ENCODE assay signal across 23 cellular contexts in the genomic region with DNA sequence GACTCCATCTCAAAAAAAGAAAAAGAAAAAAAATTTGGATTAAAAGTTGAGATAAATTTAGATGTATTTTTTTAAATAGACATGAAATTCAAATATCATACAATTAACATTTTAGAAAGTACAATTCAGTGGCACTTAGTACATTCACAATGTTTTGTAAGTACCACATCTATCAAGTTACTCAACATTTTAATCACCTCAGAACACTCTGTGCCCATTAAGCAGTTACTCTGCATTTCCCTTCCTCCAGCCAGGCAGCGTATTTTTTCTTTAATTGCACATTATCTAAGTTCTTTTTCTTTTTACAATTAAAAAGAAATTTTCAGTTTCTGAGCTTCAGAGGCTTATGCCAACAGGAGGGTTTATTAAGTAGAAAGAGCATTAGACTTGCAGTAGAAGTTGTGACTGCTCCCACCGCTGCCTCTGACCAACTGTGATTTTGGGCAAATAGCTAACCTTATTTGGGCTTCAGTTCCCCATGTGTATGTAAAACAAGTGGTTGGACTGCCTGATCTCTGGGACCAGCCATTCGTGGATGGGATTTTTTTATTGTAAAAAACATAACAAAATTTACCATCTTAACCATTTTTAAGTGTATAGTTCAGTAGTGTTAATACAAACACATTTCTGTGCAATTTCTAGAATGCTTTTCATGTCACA.
DNase-seq lines count a peak whose midpoint lies in the region; ATAC-seq, FAIRE-seq and TF ChIP-seq lines count a peak whose summit lies in the region.
"Had no signal": no experiment of that assay in that cellular context is flagged by ENCODE, and none has a peak within 500 bp of the region (broad histone marks: within the 10 kb centered on the region; RNA-seq: fewer than 3 reads in every experiment).

No MANE protein-coding gene starts in this region.

- intact Hi-C loops in Right ventricle myocardium inferior (cut with DNase I) = loop anchor here (5.0 to 10.0 kb wide), 2 partner anchors 129 to 173 kb away; a partner anchor contains a TSS
- intact Hi-C loops in testis (cut with DNase I; ENCODE audit: low total_unique reads) = no loop called here

- TF ChIP-seq CTCF in right atrium auricular region (IDR thresholded peaks at IDR 0.05) (no peak), testis (IDR thresholded peaks at IDR 0.05) (no peak)

- no peak for ATAC-seq in Right ventricle myocardium inferior
- ATAC-seq: activated CD4-positive, CD25-positive, alpha-beta regulatory T cell treated with anti-CD3 and anti-CD28 coated beads, Interleukin-2, amount 50 U/mL, for 24 hours; activated naive CD8-positive, alpha-beta T cell treated with anti-CD3 and anti-CD28 coated beads, Interleukin-2, amount 50 U/mL, for 24 hours had no signal

- H3K27me3 Mint-ChIP-seq in immature natural killer cell (ENCODE audit: low read depth in 3 of 3) = no peaks in the 10 kb centered on the region
- H3K27me3 Mint-ChIP-seq: activated naive CD8-positive, alpha-beta T cell treated with anti-CD3 and anti-CD28 coated beads, Interleukin-2, amount 50 U/mL, for 24 hours had no signal

- no peak overlapping the region for H3K4me3 Mint-ChIP-seq in immature natural killer cell
- H3K4me3 Mint-ChIP-seq: activated naive CD8-positive, alpha-beta T cell treated with anti-CD3 and anti-CD28 coated beads, Interleukin-2, amount 50 U/mL, for 24 hours; activated T-helper 1 cell treated with anti-CD3 and anti-CD28 coated beads, Interleukin-12 subunit alpha, Interleukin-12 subunit beta, Interleukin-2, Interleukin-4 antibody, amounts not matched to agents 30 ng/mL and 10 ng/mL and 1 ng/mL, durations not matched to agents 14 hours and 24 hours and 36 hours; CD14-positive monocyte; T-helper 2 cell treated with Interferon-gamma antibody and Interleukin-4, amounts not matched to agents 5 μg/mL and 100 μg/mL, for 36 hours had no signal

- H3K9me3 Mint-ChIP-seq in immature natural killer cell = peaks cover 0 to 3% (median 0%) of the 10 kb centered on the region in 6 donors
- H3K9me3 Mint-ChIP-seq: activated T-helper 1 cell treated with anti-CD3 and anti-CD28 coated beads, Interleukin-12 subunit alpha, Interleukin-12 subunit beta, Interleukin-2, Interleukin-4 antibody, amounts not matched to agents 30 ng/mL and 10 ng/mL and 1 ng/mL, durations not matched to agents 14 hours and 24 hours and 36 hours had no signal

- DNase-seq in right atrium auricular region (ENCODE audit: low spot score) (no peak), Right ventricle myocardium inferior (ENCODE audit: missing footprints) (no peak), amniotic epithelial cell (ENCODE audit: low read depth) (peak; percentile 66), iPS-NIHi11 (ENCODE audit: low spot score) (peak; percentile 21), GM03348 (ENCODE audit: low spot score) (no peak), testis (no peak), immature natural killer cell (no peak), RCC 7860 (ENCODE audit: low spot score) (no peak)
- DNase-seq: ACHN; activated CD8-positive, alpha-beta memory T cell treated with anti-CD3 and anti-CD28 coated beads for 24 hours; activated naive CD8-positive, alpha-beta T cell treated with anti-CD3 and anti-CD28 coated beads, Interleukin-2, amount 50 U/mL, for 24 hours; effector CD8-positive, alpha-beta T cell; mucosa of descending colon; NCI-H2029; NCI-H510A treated with DMSO at 0.1 percent for 48 hours; stimulated activated CD4-positive, alpha-beta T cell treated with anti-CD3 and anti-CD28 coated beads, Interleukin-12 subunit alpha, Interleukin-12 subunit beta, amount 100 ng/mL, for 4 hours had no signal

- peaks cover 12% of the 10 kb centered on the region for H3K36me3 ChIP-seq in right atrium auricular region
- H3K36me3 ChIP-seq in testis (ENCODE audit: low read depth, missing control alignments) = no peaks in the 10 kb centered on the region
- H3K36me3 ChIP-seq: tibial nerve had no signal

- H3K27ac Mint-ChIP-seq in immature natural killer cell = peak overlapping the region in 3 of 6 donors; percentile 9 to 45 (median 17)
- H3K27ac Mint-ChIP-seq: activated T-helper 1 cell treated with anti-CD3 and anti-CD28 coated beads, Interleukin-12 subunit alpha, Interleukin-12 subunit beta, Interleukin-2, Interleukin-4 antibody, amounts not matched to agents 30 ng/mL and 10 ng/mL and 1 ng/mL, durations not matched to agents 14 hours and 24 hours and 36 hours; CD14-positive monocyte; T-helper 2 cell treated with Interferon-gamma antibody and Interleukin-4, amounts not matched to agents 5 μg/mL and 100 μg/mL, for 36 hours had no signal

- peaks cover 0 to 9% (median 5%) of the 10 kb centered on the region in 3 donors for H3K36me3 Mint-ChIP-seq in immature natural killer cell

- H3K9me3 ChIP-seq in right atrium auricular region (no peaks in the 10 kb centered on the region), testis (no peaks in the 10 kb centered on the region)
- H3K9me3 ChIP-seq: mucosa of descending colon, SJSA1 had no signal

- peaks cover 32 to 44% of the 10 kb centered on the region in 2 donors for H3K4me1 Mint-ChIP-seq in immature natural killer cell

- 47 to 56% methylated on average over 3 of the region's 3 CpGs for WGBS in testis, 2 donors

- no peak for FAIRE-seq in RCC 7860 (lab: Jason Lieb, UNC)

- H3K4me1 ChIP-seq in right atrium auricular region (peaks cover 0 to 22% of the 10 kb centered on the region in 2 donors), testis (no peaks in the 10 kb centered on the region)
- H3K4me1 ChIP-seq: SJSA1 had no signal

- H3K4me3 ChIP-seq in right atrium auricular region = no peak overlapping the region
- H3K4me3 ChIP-seq in testis = no peak overlapping the region
- H3K4me3 ChIP-seq: GM23248, mucosa of descending colon, SJSA1, tibial nerve had no signal

- H3K27ac ChIP-seq in right atrium auricular region (peak overlapping the region; percentile 3 to 17), testis (peak overlapping the region in 1 of 2 donors; percentile 11)
- H3K27ac ChIP-seq: GM23248, SJSA1 had no signal

- H3K27me3 ChIP-seq in right atrium auricular region (no peaks in the 10 kb centered on the region), testis (no peaks in the 10 kb centered on the region)
- H3K27me3 ChIP-seq: SJSA1, tibial nerve had no signal

- TF ChIP-seq POLR2A in testis (IDR thresholded peaks at IDR 0.05) = no peak

Comparison
In these comparisons a context has a peak if more than half of its experiments do, and no peak if none do; other contexts are left out.
1. DNase-seq: peak in amniotic epithelial cell (single experiment) and iPS-NIHi11 (single experiment); none in right atrium auricular region (single experiment), Right ventricle myocardium inferior (single experiment), GM03348 (single experiment), testis (single experiment), immature natural killer cell (0 of 3) and RCC 7860 (single experiment).